Comparison of ENCODE assay signal across 8 cellular contexts in the genomic region with DNA sequence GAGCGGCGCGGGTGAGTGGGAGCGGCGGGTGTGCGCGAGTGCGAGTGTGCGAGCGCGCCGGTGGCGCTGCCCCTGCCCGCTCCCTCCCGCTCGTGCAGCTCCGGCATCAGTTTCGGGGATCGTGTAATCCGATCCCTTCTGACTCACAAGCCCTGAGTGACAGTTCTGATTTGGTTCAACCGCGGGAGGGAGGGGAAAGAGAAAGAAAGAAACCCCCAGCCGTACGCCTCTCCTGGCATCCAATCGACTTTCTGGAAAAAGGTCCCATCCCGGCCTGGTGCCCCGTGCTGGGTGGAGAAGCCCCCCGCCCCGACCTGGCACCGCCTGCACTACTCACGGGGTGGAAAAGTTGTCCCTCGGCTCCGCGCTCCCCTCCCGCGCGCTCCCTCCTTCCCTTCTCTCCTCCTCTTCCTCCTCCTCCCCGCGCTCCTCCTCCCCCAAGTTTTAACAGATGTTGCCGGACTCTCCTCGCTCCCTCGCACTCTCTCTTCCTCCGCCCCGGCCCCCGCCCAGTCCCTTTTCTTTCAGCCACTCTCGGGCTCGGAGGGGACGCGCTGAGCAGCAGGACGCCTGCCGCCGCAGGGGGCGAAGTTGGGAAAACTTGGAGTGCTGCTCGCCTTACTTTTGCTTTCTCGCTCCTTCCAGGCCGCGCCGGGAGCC. TPM values are rescaled to one million over a fixed set of nuclear protein-coding genes. Genes with fewer than 3 reads are reported as not detected.
DNase-seq lines count a peak whose midpoint lies in the region; ATAC-seq, FAIRE-seq and TF ChIP-seq lines count a peak whose summit lies in the region.

A gene (minus strand): TSS at position 48 of the 660 bp plus-strand sequence. CDS start 13,956 bp downstream, outside the sequence.

- TF ChIP-seq EP300 in Ishikawa (IDR thresholded peaks at IDR 0.05; ENCODE audit: borderline replicate concordance), result no peak

- peaks cover 74% of the 10 kb centered on the region for H3K4me1 Mint-ChIP-seq in nephron progenitor cell

- ATAC-seq in GM21423 (IDR thresholded peaks at IDR 0.05; ENCODE audit: unreplicated experiment), result peak; percentile 66

- no peaks in the 10 kb centered on the region for H3K9me3 Mint-ChIP-seq in nephron progenitor cell

- no peak for TF ChIP-seq RAD21 in Ishikawa (IDR thresholded peaks at IDR 0.05; ENCODE audit: low read depth)

- H3K36me3 ChIP-seq in ES-I3 (ENCODE audit: insufficient read depth, low read length), result no peaks in the 10 kb centered on the region

- H3K27me3 Mint-ChIP-seq in nephron progenitor cell (ENCODE audit: low read depth, poor library complexity), result peaks cover 3% of the 10 kb centered on the region

- peak; percentile 51 to 55 for DNase-seq in activated T-cell treated with anti-CD3 and anti-CD28 coated beads, Interleukin-2, amount 50 U/mL, for 48 hours
- peak; percentile 78 to 87 for DNase-seq in frontal cortex (ENCODE audit: low spot score in 2 of 2)
- peak; percentile 91 for DNase-seq in nephron progenitor cell
- no peak for DNase-seq in NCI-H2227 (lab: John Stamatoyannopoulos, UW; ENCODE audit: unreplicated experiment)
- DNase-seq in NCI-H526 (lab: John Stamatoyannopoulos, UW), result no peak

- peak within 1 kb of the TSS; percentile 98 for H3K4me3 Mint-ChIP-seq in nephron progenitor cell

- no peak for TF ChIP-seq CTCF in nephron progenitor cell (IDR thresholded peaks at IDR 0.05)

- H3K4me1 ChIP-seq in ES-I3 (ENCODE audit: insufficient read depth, low read length), result peaks cover 37% of the 10 kb centered on the region

- peak within 1 kb of the TSS; percentile 81 for H3K9ac ChIP-seq in ES-I3 (ENCODE audit: low read depth, low read length)

- no peak for FAIRE-seq in frontal cortex (lab: Jason Lieb, UNC)

- H3K27ac Mint-ChIP-seq in nephron progenitor cell, result peak within 1 kb of the TSS; percentile 99

- peaks cover 7% of the 10 kb centered on the region for H3K36me3 Mint-ChIP-seq in nephron progenitor cell (ENCODE audit: low read depth)

- no peaks in the 10 kb centered on the region for H3K9me3 ChIP-seq in ES-I3 (ENCODE audit: control insufficient read depth, insufficient read depth, low read length)

TF ChIP-seq in Ishikawa, 13 proteins besides CTCF, POLR2A, EP300 and RAD21:
- TF ChIP-seq TCF12 (IDR thresholded peaks at IDR 0.05; ENCODE audit: low read depth) (0 out of 2 replicates have a peak, but pooled peaks have one; percentile 45), FOXM1 (IDR thresholded peaks at IDR 0.05; ENCODE audit: borderline replicate concordance, low read depth) (no peak)
- TF ChIP-seq, protein P1, sequence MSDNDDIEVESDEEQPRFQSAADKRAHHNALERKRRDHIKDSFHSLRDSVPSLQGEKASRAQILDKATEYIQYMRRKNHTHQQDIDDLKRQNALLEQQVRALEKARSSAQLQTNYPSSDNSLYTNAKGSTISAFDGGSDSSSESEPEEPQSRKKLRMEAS (IDR thresholded peaks at IDR 0.05), result peak; percentile 29; the same call in 1 of the 2 replicates

RNA-seq across cellular contexts. Expression of the gene that starts here (rescaled TPM):
- 2.4 TPM for total RNA-seq in frontal cortex

Comparison
In these comparisons a context has a peak if more than half of its experiments do, and no peak if none do; other contexts are left out.
1. DNase-seq: peak in activated T-cell treated with anti-CD3 and anti-CD28 coated beads, Interleukin-2, amount 50 U/mL, for 48 hours (2 of 2), frontal cortex (2 of 2) and nephron progenitor cell (single experiment); none in NCI-H2227 (single experiment) and NCI-H526 (0 of 2).